Comparison of ENCODE assay signal across 12 cellular contexts in the genomic region with DNA sequence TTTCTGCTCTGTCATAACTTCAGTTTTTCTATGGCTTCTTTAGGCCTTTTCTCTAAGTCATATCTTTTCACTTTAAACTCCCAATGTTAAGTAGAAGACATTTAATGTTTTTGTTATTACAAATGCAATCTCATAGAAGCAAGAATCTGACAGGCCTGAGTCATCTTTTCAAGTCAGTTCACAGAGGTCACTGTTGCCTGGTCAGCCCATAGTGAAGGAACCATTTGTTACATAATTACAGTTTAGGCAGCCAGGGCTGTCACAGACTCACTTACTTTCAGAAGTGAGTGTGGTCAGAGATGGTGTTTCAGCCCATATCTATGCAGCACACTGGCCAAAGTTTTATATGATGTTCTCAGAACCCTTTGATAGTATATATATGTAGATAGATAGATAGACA. TPM values are rescaled to one million over a fixed set of nuclear protein-coding genes. Genes with fewer than 3 reads are reported as not detected.
DNase-seq lines count a peak whose midpoint lies in the region; ATAC-seq, FAIRE-seq and TF ChIP-seq lines count a peak whose summit lies in the region.
"Had no signal": no experiment of that assay in that cellular context is flagged by ENCODE, and none has a peak within 500 bp of the region (broad histone marks: within the 10 kb centered on the region; RNA-seq: fewer than 3 reads in every experiment).

No MANE protein-coding gene starts in this region.

- H3K27me3 ChIP-seq in bronchial epithelial cell (ENCODE audit: control insufficient read depth, insufficient read depth, low read length): no peaks in the 10 kb centered on the region

- peaks cover 18% of the 10 kb centered on the region for H3K4me1 Mint-ChIP-seq in mesothelial cell of epicardium
- H3K4me1 Mint-ChIP-seq: activated CD4-positive, alpha-beta T cell treated with anti-CD3 and anti-CD28 coated beads for 36 hours; CD14-positive monocyte; stimulated activated naive CD8-positive, alpha-beta T cell treated with anti-CD3 and anti-CD28 coated beads, Interleukin-15, amount 100 ng/mL, for 72 hours had no signal

- H3K27ac Mint-ChIP-seq in mesothelial cell of epicardium: peak overlapping the region; percentile 48
- H3K27ac Mint-ChIP-seq: activated CD4-positive, alpha-beta T cell treated with anti-CD3 and anti-CD28 coated beads for 36 hours; CD14-positive monocyte; stimulated activated naive CD8-positive, alpha-beta T cell treated with anti-CD3 and anti-CD28 coated beads, Interleukin-15, amount 100 ng/mL, for 72 hours had no signal

- H3K27me3 Mint-ChIP-seq in mesothelial cell of epicardium (ENCODE audit: low read depth): no peaks in the 10 kb centered on the region
- H3K27me3 Mint-ChIP-seq: stimulated activated naive CD8-positive, alpha-beta T cell treated with anti-CD3 and anti-CD28 coated beads, Interleukin-15, amount 100 ng/mL, for 72 hours had no signal

- H3K4me3 Mint-ChIP-seq in mesothelial cell of epicardium: no peak overlapping the region
- H3K4me3 Mint-ChIP-seq: activated CD4-positive, alpha-beta T cell treated with anti-CD3 and anti-CD28 coated beads for 36 hours; CD14-positive monocyte; stimulated activated naive CD8-positive, alpha-beta T cell treated with anti-CD3 and anti-CD28 coated beads, Interleukin-15, amount 100 ng/mL, for 72 hours had no signal

- H3K36me3 Mint-ChIP-seq in mesothelial cell of epicardium: no peaks in the 10 kb centered on the region
- H3K36me3 Mint-ChIP-seq: CD14-positive monocyte had no signal

- H3K9me3 Mint-ChIP-seq in mesothelial cell of epicardium: peaks cover 10% of the 10 kb centered on the region
- H3K9me3 Mint-ChIP-seq: stimulated activated naive CD8-positive, alpha-beta T cell treated with anti-CD3 and anti-CD28 coated beads, Interleukin-15, amount 100 ng/mL, for 72 hours had no signal

- no peak for ATAC-seq in HG03571 (IDR thresholded peaks at IDR 0.05; ENCODE audit: unreplicated experiment)
- ATAC-seq: activated CD4-positive, alpha-beta T cell treated with anti-CD3 and anti-CD28 coated beads for 36 hours; stimulated activated naive CD8-positive, alpha-beta T cell treated with anti-CD3 and anti-CD28 coated beads, Interleukin-15, amount 100 ng/mL, for 72 hours had no signal

- FAIRE-seq in bronchial epithelial cell (lab: Jason Lieb, UNC): no peak

- DNase-seq in COLO829 (ENCODE audit: low spot score) (peak; percentile 65), M059J (ENCODE audit: low read depth) (peak; percentile 82), bronchial epithelial cell (ENCODE audit: low read depth) (peak; percentile 49), mesothelial cell of epicardium (ENCODE audit: low spot score in 2 of 2, unreplicated experiment in 2 of 2) (no peak), RPMI8226 (no peak), AML-193 (lab: John Stamatoyannopoulos, UW) (no peak), cerebellum (ENCODE audit: low spot score) (no peak)
- DNase-seq: NK-92 treated with Interleukin-12 subunit alpha and Interleukin-12 subunit beta, amount 100 ng/mL, for 24 hours; stimulated activated naive CD8-positive, alpha-beta T cell treated with anti-CD3 and anti-CD28 coated beads, Interleukin-15, amount 100 ng/mL, for 72 hours had no signal

- no peak overlapping the region for H3K4me3 ChIP-seq in bronchial epithelial cell (ENCODE audit: low read depth, low read length)

- TF ChIP-seq CTCF in bronchial epithelial cell (IDR thresholded peaks at IDR 0.05; ENCODE audit: insufficient read depth, low read length, severe bottlenecking) (no peak), mesothelial cell of epicardium (IDR thresholded peaks at IDR 0.05; ENCODE audit: unreplicated experiment) (no peak)

- no peaks in the 10 kb centered on the region for H3K36me3 ChIP-seq in bronchial epithelial cell (ENCODE audit: control insufficient read depth, insufficient read depth, low read length)

RNA-seq across cellular contexts. Expression of a gene that starts 46.5 kb away (rescaled TPM):
- total RNA-seq in M059J (2014; rRNA removed; shearing (Covaris generic)): not detected in 2 replicates
- total RNA-seq in bronchial epithelial cell: not detected in 2 replicates
- total RNA-seq in mesothelial cell of epicardium: not detected in 3 replicates
- total RNA-seq in cerebellum: not detected
- total RNA-seq: activated CD4-positive, alpha-beta T cell treated with anti-CD3 and anti-CD28 coated beads for 36 hours had no signal

Comparison
In these comparisons a context has a peak if more than half of its experiments do, and no peak if none do; other contexts are left out.
1. DNase-seq: peak in COLO829 (single experiment), M059J (single experiment) and bronchial epithelial cell (single experiment); none in mesothelial cell of epicardium (0 of 2), RPMI8226 (single experiment), AML-193 (0 of 2) and cerebellum (single experiment).